In the genomic region with DNA sequence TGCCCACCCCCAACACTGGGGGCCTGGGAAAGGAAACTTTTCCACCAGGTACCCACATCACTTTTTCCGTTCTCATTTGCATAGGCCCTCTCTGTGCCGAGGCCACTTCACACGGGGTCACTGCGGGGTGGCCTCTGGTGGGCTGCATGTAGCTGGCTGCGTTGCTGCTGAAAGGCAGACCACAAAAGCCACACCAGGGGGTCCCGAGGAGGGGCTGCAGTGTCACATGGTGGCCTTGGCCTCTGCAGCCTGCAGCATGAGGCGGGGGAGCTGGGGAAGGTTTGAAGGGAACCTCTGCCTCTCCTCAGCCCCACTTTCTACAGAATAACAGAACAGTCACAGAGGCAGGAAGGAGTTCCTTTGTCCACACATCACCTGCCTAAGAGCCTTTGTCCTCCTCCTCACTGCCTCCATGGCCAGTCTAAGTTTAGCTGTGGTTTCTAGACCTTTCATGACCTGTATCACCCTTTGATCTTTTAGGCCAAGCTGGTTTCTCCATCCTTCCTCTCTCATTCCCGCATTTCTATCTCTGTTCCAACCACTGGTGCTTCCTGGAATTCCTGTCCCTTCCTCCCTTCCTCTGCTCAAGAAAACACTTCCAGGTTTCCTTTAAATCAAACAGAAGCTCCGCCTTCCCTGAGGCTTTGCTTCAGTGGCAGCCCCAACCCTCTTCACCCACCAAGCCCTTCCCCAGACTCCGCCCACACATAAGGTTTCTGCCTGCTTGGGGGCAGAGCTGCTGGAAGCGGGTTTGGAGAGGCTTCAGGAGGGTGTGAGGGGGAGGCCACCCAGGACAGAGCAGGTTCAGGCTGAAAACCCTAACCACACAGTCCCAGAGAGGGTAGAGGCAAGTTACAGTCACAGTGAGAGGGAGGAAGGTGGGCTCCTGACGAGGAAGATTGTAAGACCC, we compare ENCODE assay signal across 11 cellular contexts.
DNase-seq lines count a peak whose midpoint lies in the region; ATAC-seq, FAIRE-seq and TF ChIP-seq lines count a peak whose summit lies in the region.
"Had no signal": no experiment of that assay in that cellular context is flagged by ENCODE, and none has a peak within 500 bp of the region (broad histone marks: within the 10 kb centered on the region; RNA-seq: fewer than 3 reads in every experiment).

No MANE protein-coding gene starts in this region.

- H3K14ac ChIP-seq in H9 (ENCODE audit: insufficient read depth, low read length): no peak overlapping the region

- H3K4me3 ChIP-seq in CD8-positive, alpha-beta T cell (ENCODE audit: low read depth, low read length): no peak overlapping the region
- no peak overlapping the region for H3K4me3 ChIP-seq in Panc1 (ENCODE audit: low read depth in 2 of 2, low read length in 2 of 2)
- no peak overlapping the region for H3K4me3 ChIP-seq in kidney (ENCODE audit: low read length in 2 of 2)
- H3K4me3 ChIP-seq in prostate gland: no peak overlapping the region
- H3K4me3 ChIP-seq: pancreas had no signal

- H4K8ac ChIP-seq in H9 (replicated peaks; ENCODE audit: insufficient read length, low read depth, low read length): no peak overlapping the region

- no peak overlapping the region for H3K18ac ChIP-seq in H9 (ENCODE audit: insufficient read length, low read depth, low read length)

- no TSS peak for BruUV-seq in Panc1 (replicated peaks; lab: Mats Ljungman, UMichigan)

- no peak overlapping the region for H3T11ph ChIP-seq in H9 (ENCODE audit: low read length)

- peaks cover 36% of the 10 kb centered on the region for H3K4me1 ChIP-seq in CD8-positive, alpha-beta T cell (ENCODE audit: insufficient read depth, low read length)
- no peaks in the 10 kb centered on the region for H3K4me1 ChIP-seq in H9 (ENCODE audit: insufficient read depth, low read length)
- H3K4me1 ChIP-seq in Panc1 (ENCODE audit: control insufficient read depth, insufficient read depth, low read length): peaks cover 14% of the 10 kb centered on the region
- peaks cover 4 to 12% of the 10 kb centered on the region in 2 donors for H3K4me1 ChIP-seq in kidney (ENCODE audit: control insufficient read depth in 1 of 2, insufficient read depth in 1 of 2, low read depth in 1 of 2, low read length in 2 of 2)
- no peaks in the 10 kb centered on the region for H3K4me1 ChIP-seq in prostate gland (replicated peaks)
- H3K4me1 ChIP-seq: pancreas had no signal

- no peak for ATAC-seq in CD8-positive, alpha-beta T cell
- no peak for ATAC-seq in Panc1
- no peak for ATAC-seq in GM21576 (IDR thresholded peaks at IDR 0.05; ENCODE audit: unreplicated experiment)
- ATAC-seq: pancreas had no signal

- H4K5ac ChIP-seq in H9 (ENCODE audit: insufficient read length, low read depth, low read length): no peak overlapping the region

- no peaks in the 10 kb centered on the region for H4K20me1 ChIP-seq in H9 (ENCODE audit: control insufficient read depth, insufficient read depth, insufficient read length)

- WGBS in H9 (ENCODE audit: extremely low coverage, insufficient read length, low lambda C conversion rate): no CpG with 5 or more reads among the region's 12 CpGs
- 90% methylated on average over 12 of the region's 12 CpGs for whole genome bisulfite sequencing in prostate gland

- H2BK120ac ChIP-seq in H9 (ENCODE audit: low read depth, low read length, poor library complexity, severe bottlenecking): no peak overlapping the region

- no peaks in the 10 kb centered on the region for H3K79me1 ChIP-seq in H9 (ENCODE audit: insufficient read depth, low read depth, low read length, poor library complexity, severe bottlenecking)

- no peak for TF ChIP-seq POLR2A in prostate gland (IDR thresholded peaks at IDR 0.05)

- H3K79me2 ChIP-seq in H9 (ENCODE audit: insufficient read depth, low read length): no peaks in the 10 kb centered on the region

- H3K9me3 Mint-ChIP-seq in CD8-positive, alpha-beta T cell: no peaks in the 10 kb centered on the region
- no peaks in the 10 kb centered on the region for H3K9me3 Mint-ChIP-seq in H9

- peak overlapping the region; percentile 29 for H3K4me3 Mint-ChIP-seq in CD8-positive, alpha-beta T cell
- no peak overlapping the region for H3K4me3 Mint-ChIP-seq in H9

- no peaks in the 10 kb centered on the region for H3K27me3 ChIP-seq in CD8-positive, alpha-beta T cell (ENCODE audit: insufficient read depth, low read length)
- no peaks in the 10 kb centered on the region for H3K27me3 ChIP-seq in H9 (ENCODE audit: insufficient read depth, low read length)
- H3K27me3 ChIP-seq in Panc1 (ENCODE audit: control insufficient read depth, insufficient read depth, low read length): no peaks in the 10 kb centered on the region
- H3K27me3 ChIP-seq in prostate gland (replicated peaks; ENCODE audit: insufficient read depth): peaks cover 2% of the 10 kb centered on the region
- H3K27me3 ChIP-seq: pancreas had no signal

- no peak for FAIRE-seq in kidney (lab: Jason Lieb, UNC)
- FAIRE-seq: pancreas had no signal

- H3K23me2 ChIP-seq in H9 (ENCODE audit: insufficient read length, low read depth, low read length, poor library complexity, severe bottlenecking): no peaks in the 10 kb centered on the region

- H3K36me3 Mint-ChIP-seq in CD8-positive, alpha-beta T cell: no peaks in the 10 kb centered on the region
- no peaks in the 10 kb centered on the region for H3K36me3 Mint-ChIP-seq in H9 (ENCODE audit: insufficient read depth in 1 of 3, low read depth in 3 of 3)

- no peak for DNase-seq in CD8-positive, alpha-beta T cell
- DNase-seq in H9 (peak; percentile 78), Panc1 (ENCODE audit: low read depth, low spot score) (no peak), kidney (peak; percentile 72), HuH-7.5 (ENCODE audit: low spot score) (no peak), prostate gland (ENCODE audit: low spot score) (no peak), superior temporal gyrus (ENCODE audit: extremely low spot score) (no peak)
- DNase-seq: activated T-cell treated with anti-CD3 and anti-CD28 coated beads, Interleukin-2, amount 50 U/mL, for 1 hour; NCI-H2029 had no signal

- no peak overlapping the region for H3K9ac ChIP-seq in H9 (ENCODE audit: extremely low read depth, insufficient read length, low read length)
- H3K9ac ChIP-seq in kidney (ENCODE audit: low read length in 2 of 2): no peak overlapping the region

- H2BK15ac ChIP-seq in H9 (ENCODE audit: low read depth, low read length): no peak overlapping the region

- H2BK5ac ChIP-seq in H9 (ENCODE audit: insufficient read length, low read length): no peak overlapping the region

- H3K4ac ChIP-seq in H9 (ENCODE audit: low read depth, low read length): no peak overlapping the region

- no peak overlapping the region for H2BK20ac ChIP-seq in H9 (ENCODE audit: low read depth, low read length, poor library complexity, severe bottlenecking)

- no peak overlapping the region for H3K27ac Mint-ChIP-seq in CD8-positive, alpha-beta T cell
- H3K27ac Mint-ChIP-seq in H9: peak overlapping the region in 1 of 3 experiments; percentile 92; a peak in 3 of 7 replicates

- peaks cover 41% of the 10 kb centered on the region for H3K4me1 Mint-ChIP-seq in CD8-positive, alpha-beta T cell (ENCODE audit: low read depth)
- H3K4me1 Mint-ChIP-seq in H9: peaks cover 24 to 43% of the 10 kb centered on the region in 2 experiments

- no peaks in the 10 kb centered on the region for H3K9me3 ChIP-seq in CD8-positive, alpha-beta T cell (ENCODE audit: low read length)
- H3K9me3 ChIP-seq in H9 (ENCODE audit: control insufficient read depth, low read depth, low read length) (no peaks in the 10 kb centered on the region), Panc1 (ENCODE audit: control insufficient read depth, insufficient read depth, low read depth, low read length) (no peaks in the 10 kb centered on the region), kidney (ENCODE audit: control insufficient read depth in 1 of 2, low read length in 2 of 2) (no peaks in the 10 kb centered on the region), prostate gland (no peaks in the 10 kb centered on the region)
- H3K9me3 ChIP-seq: pancreas had no signal

- no peak overlapping the region for H3K4me2 ChIP-seq in H9 (ENCODE audit: insufficient read depth, insufficient read length, low read length)

- POLR2A ChIA-PET in CD8-positive, alpha-beta T cell (lab: Charles Lee): no interaction called here
- POLR2A ChIA-PET in Panc1 (lab: Charles Lee): no interaction called here

- H2AK5ac ChIP-seq in H9 (ENCODE audit: insufficient read length, low read length): no peak overlapping the region

- H2AFZ ChIP-seq in H9 (ENCODE audit: low read length): no peak overlapping the region

- intact Hi-C loops in CD8-positive, alpha-beta T cell (cut with DNase I, micrococcal nuclease): no loop called here
- intact Hi-C loops in Panc1 (cut with micrococcal nuclease; ENCODE audit: unreplicated experiment) (no loop called here), kidney (cut with DNase I) (no loop called here), prostate gland (cut with DNase I) (no loop called here)

- CTCF ChIA-PET in CD8-positive, alpha-beta T cell (lab: Charles Lee): no interaction called here
- CTCF ChIA-PET in Panc1 (lab: Charles Lee): no interaction called here

- no peak overlapping the region for H3K23ac ChIP-seq in H9 (ENCODE audit: insufficient read length, low read depth, low read length)

- no peak overlapping the region for H2BK12ac ChIP-seq in H9 (ENCODE audit: insufficient read length, low read depth, low read length)

- H3K27me3 Mint-ChIP-seq in CD8-positive, alpha-beta T cell (ENCODE audit: low read depth): no peaks in the 10 kb centered on the region
- H3K27me3 Mint-ChIP-seq in H9 (ENCODE audit: low read depth): peaks cover 1% of the 10 kb centered on the region

- no peak overlapping the region for H3K27ac ChIP-seq in CD8-positive, alpha-beta T cell (ENCODE audit: low read depth, low read length)
- H3K27ac ChIP-seq in H9 (ENCODE audit: insufficient read length, low read depth, low read length): no peak overlapping the region
- peak overlapping the region; percentile 9; the same call in 1 of the 2 replicates for H3K27ac ChIP-seq in Panc1 (ENCODE audit: low read length)
- H3K27ac ChIP-seq in kidney (ENCODE audit: low read depth in 2 of 2, low read length in 2 of 2): no peak overlapping the region
- no peak overlapping the region for H3K27ac ChIP-seq in prostate gland
- H3K27ac ChIP-seq: pancreas had no signal

- in situ Hi-C loops in Panc1 (cut with HindIII; ENCODE audit: low pct_unique_long_range_greater_than_20kb, low sequenced_read_pairs): no loop called here

- TF ChIP-seq CTCF in CD8-positive, alpha-beta T cell (IDR thresholded peaks at IDR 0.05): no peak
- TF ChIP-seq CTCF in H9 (conservative IDR thresholded peaks at IDR 0.05) (no peak), Panc1 (IDR thresholded peaks at IDR 0.05) (no peak), kidney (IDR thresholded peaks at IDR 0.05; ENCODE audit: borderline replicate concordance, extremely low read depth, insufficient read depth) (no peak), prostate gland (IDR thresholded peaks at IDR 0.05) (no peak)

- no peak overlapping the region for H3K56ac ChIP-seq in H9 (ENCODE audit: insufficient read length, low read depth, low read length)

- H4K91ac ChIP-seq in H9 (ENCODE audit: insufficient read length, low read depth, low read length): no peak overlapping the region

- no peaks in the 10 kb centered on the region for H3K36me3 ChIP-seq in CD8-positive, alpha-beta T cell (ENCODE audit: insufficient read depth, low read length)
- H3K36me3 ChIP-seq in Panc1 (ENCODE audit: control insufficient read depth, insufficient read depth, low read length) (no peaks in the 10 kb centered on the region), kidney (ENCODE audit: control insufficient read depth in 1 of 2, insufficient read depth in 2 of 2, low read length in 2 of 2) (no peaks in the 10 kb centered on the region), prostate gland (no peaks in the 10 kb centered on the region)
- H3K36me3 ChIP-seq: pancreas had no signal

Comparison
In these comparisons a context has a peak if more than half of its experiments do, and no peak if none do; other contexts are left out.
1. DNase-seq: peak in H9 (single experiment) and kidney (single experiment); none in CD8-positive, alpha-beta T cell (0 of 7), Panc1 (single experiment), HuH-7.5 (single experiment), prostate gland (single experiment) and superior temporal gyrus (single experiment).